Comparison of ENCODE assay signal across 1 cellular context in genomic region chr20:63894358-63895201, GRCh38.
TF ChIP-seq lines count a peak whose summit lies in the region.

Gene DNAJC5 (plus strand): TSS chr20:63895126. CDS start chr20:63928346, 33,220 bp downstream.

TF ChIP-seq in HEK293, 187 proteins besides CTCF, POLR2A, EP300 and RAD21 (continued from another document):
- TF ChIP-seq ZNF174 (tag by site-specific recombination; IDR thresholded peaks at IDR 0.05) (no peak), KLF16 (tag by site-specific recombination; IDR thresholded peaks at IDR 0.05) (peak; percentile 82), ZFHX2 (tag by site-specific recombination; conservative IDR thresholded peaks at IDR 0.05) (peak; percentile 85), ZNF362 (tag by site-specific recombination; IDR thresholded peaks at IDR 0.05) (no peak), GLIS2 (tag by site-specific recombination; IDR thresholded peaks at IDR 0.05) (peak; percentile 82), ZBTB20 (tag by site-specific recombination; IDR thresholded peaks at IDR 0.05) (peak; percentile 28; the same call in 1 of the 2 replicates), PRDM6 (tag by site-specific recombination; IDR thresholded peaks at IDR 0.05) (no peak), ZXDB (tag by site-specific recombination; IDR thresholded peaks at IDR 0.05) (0 out of 2 replicates have a peak, but pooled peaks have one; percentile 12), ZFP69B (tag by site-specific recombination; IDR thresholded peaks at IDR 0.05) (peak; percentile 98), ATF2 (tag by site-specific recombination; IDR thresholded peaks at IDR 0.05; ENCODE audit: low read depth) (no peak), ZBTB6 (tag by site-specific recombination; IDR thresholded peaks at IDR 0.05) (no peak), ZNF692 (tag by site-specific recombination; IDR thresholded peaks at IDR 0.05) (peak; percentile 97), ZNF169 (tag by site-specific recombination; IDR thresholded peaks at IDR 0.05) (no peak), ZNF239 (tag by site-specific recombination; IDR thresholded peaks at IDR 0.05) (no peak), BCL11A (tag by site-specific recombination; IDR thresholded peaks at IDR 0.05; ENCODE audit: low read depth) (0 out of 2 replicates have a peak, but pooled peaks have one; percentile 7), GLIS1 (tag by site-specific recombination; IDR thresholded peaks at IDR 0.05) (peak; percentile 62), TCF7L2 (IDR thresholded peaks at IDR 0.05; ENCODE audit: borderline replicate concordance, low read depth, low read length) (no peak), ZBTB49 (tag by site-specific recombination; IDR thresholded peaks at IDR 0.05; ENCODE audit: low read depth) (no peak), ZNF544 (tag by site-specific recombination; IDR thresholded peaks at IDR 0.05) (no peak), ZNF585B (tag by site-specific recombination; IDR thresholded peaks at IDR 0.05) (no peak), SCRT2 (tag by site-specific recombination; IDR thresholded peaks at IDR 0.05) (peak; percentile 87), ZNF311 (tag by site-specific recombination; IDR thresholded peaks at IDR 0.05; ENCODE audit: borderline replicate concordance) (no peak), ZNF48 (tag by site-specific recombination; IDR thresholded peaks at IDR 0.05) (no peak), ZNF785 (tag by site-specific recombination; IDR thresholded peaks at IDR 0.05) (peak; percentile 93), SP2 (tag by site-specific recombination; IDR thresholded peaks at IDR 0.05) (peak; percentile 86), ZNF366 (tag by site-specific recombination; conservative IDR thresholded peaks at IDR 0.05) (no peak; the same call in 1 of the 2 replicates), ZNF654 (tag by site-specific recombination; IDR thresholded peaks at IDR 0.05; ENCODE audit: low read depth) (no peak), ZNF639 (tag by site-specific recombination; IDR thresholded peaks at IDR 0.05) (no peak), ZNF558 (tag by site-specific recombination; IDR thresholded peaks at IDR 0.05) (no peak), YY1 (tag by site-specific recombination; IDR thresholded peaks at IDR 0.05) (no peak), ZNF670 (tag by site-specific recombination; IDR thresholded peaks at IDR 0.05; ENCODE audit: low read depth) (no peak), ZNF510 (tag by site-specific recombination; IDR thresholded peaks at IDR 0.05; ENCODE audit: insufficient replicate concordance) (no peak), ZNF600 (tag by site-specific recombination; IDR thresholded peaks at IDR 0.05) (peak; percentile 74), ZNF623 (tag by site-specific recombination; IDR thresholded peaks at IDR 0.05) (no peak), ZNF423 (tag by site-specific recombination; IDR thresholded peaks at IDR 0.05) (0 out of 2 replicates have a peak, but pooled peaks have one; percentile 16), ZNF548 (tag by site-specific recombination; IDR thresholded peaks at IDR 0.05) (no peak), ZNF513 (tag by site-specific recombination; IDR thresholded peaks at IDR 0.05) (no peak), ZEB2 (tag by site-specific recombination; IDR thresholded peaks at IDR 0.05) (peak; percentile 70), PRDM10 (tag by site-specific recombination; IDR thresholded peaks at IDR 0.05) (peak; percentile 99), ZNF747 (tag by site-specific recombination; IDR thresholded peaks at IDR 0.05) (no peak), KLF17 (tag by site-specific recombination; IDR thresholded peaks at IDR 0.05) (0 out of 2 replicates have a peak, but pooled peaks have one; percentile 45), KLF9 (tag by site-specific recombination; IDR thresholded peaks at IDR 0.05; ENCODE audit: low read depth) (peak; percentile 80)
